In genomic region chr9:1726993-1727759, GRCh38 we compare ENCODE assay signal across 11 cellular contexts.
DNase-seq lines count a peak whose midpoint lies in the region; ATAC-seq and TF ChIP-seq lines count a peak whose summit lies in the region.
"Had no signal": no experiment of that assay in that cellular context is flagged by ENCODE, and none has a peak within 500 bp of the region (broad histone marks: within the 10 kb centered on the region; RNA-seq: fewer than 3 reads in every experiment).

No MANE protein-coding gene starts in this region.

- CTCF ChIA-PET in PC-3 (lab: Charles Lee): no interaction called here

- DNase-seq in SKM-1 treated with dmso at 0.1 percent for 144 hours (lab: John Stamatoyannopoulos, UW; ENCODE audit: unreplicated experiment) (peak; percentile 27), SKM-1 (lab: John Stamatoyannopoulos, UW; ENCODE audit: unreplicated experiment) (no peak), PC-3 (no peak), osteoblast (ENCODE audit: insufficient read length, low spot score, missing footprints) (peak; percentile 17), Peyer's patch (no peak), occipital lobe (lab: John Stamatoyannopoulos, UW) (no peak), NCI-H2081 treated with DMSO at 0.1 percent for 48 hours (lab: John Stamatoyannopoulos, UW) (no peak)
- DNase-seq: cortex of kidney; stimulated activated CD8-positive, alpha-beta memory T cell treated with anti-CD3 and anti-CD28 coated beads, Interleukin-4, amount 100 ng/mL, for 48 hours had no signal

- H3K9ac ChIP-seq in PC-3 (ENCODE audit: low read length): no peak overlapping the region

- H3K4me2 ChIP-seq in PC-3 (ENCODE audit: low read length): no peak overlapping the region
- H3K4me2 ChIP-seq in osteoblast (ENCODE audit: insufficient read depth, low read length): no peak overlapping the region

- 0 out of 2 replicates have a peak, but pooled peaks have one; percentile 23 for TF ChIP-seq CTCF in PC-3 (conservative IDR thresholded peaks at IDR 0.05; ENCODE audit: low read depth, low read length)
- no peak for TF ChIP-seq CTCF in osteoblast (IDR thresholded peaks at IDR 0.05; ENCODE audit: extremely low read depth, low read depth, low read length)
- peak in 1 of 6 experiments; percentile 9 for TF ChIP-seq CTCF in Peyer's patch (IDR thresholded peaks at IDR 0.05)

- H3K27me3 ChIP-seq in PC-3 (ENCODE audit: low read length) (peaks cover 19% of the 10 kb centered on the region; the same call in 1 of the 2 replicates), osteoblast (ENCODE audit: insufficient read depth, low read length) (no peaks in the 10 kb centered on the region), Peyer's patch (no peaks in the 10 kb centered on the region)
- H3K27me3 ChIP-seq: right atrium auricular region had no signal

- H3K36me3 ChIP-seq in PC-3 (ENCODE audit: low read depth, low read length) (no peaks in the 10 kb centered on the region), osteoblast (ENCODE audit: insufficient read depth, low read length) (no peaks in the 10 kb centered on the region), Peyer's patch (no peaks in the 10 kb centered on the region)
- H3K36me3 ChIP-seq: right atrium auricular region had no signal

- no peaks in the 10 kb centered on the region for H3K9me2 ChIP-seq in PC-3 (replicated peaks; ENCODE audit: low read length)

- H2AFZ ChIP-seq in PC-3 (ENCODE audit: low read length) (no peak overlapping the region), osteoblast (ENCODE audit: low read length) (no peak overlapping the region)

- H3K27ac ChIP-seq in PC-3 (ENCODE audit: low read length) (no peak overlapping the region), osteoblast (ENCODE audit: low read depth, low read length) (no peak overlapping the region), Peyer's patch (no peak overlapping the region)
- H3K27ac ChIP-seq: right atrium auricular region had no signal

- H3K79me2 ChIP-seq in PC-3 (ENCODE audit: low read length) (no peaks in the 10 kb centered on the region), osteoblast (ENCODE audit: insufficient read depth, low read length) (no peaks in the 10 kb centered on the region)

- POLR2A ChIA-PET in PC-3 (lab: Charles Lee; ENCODE audit: unreplicated experiment): no interaction called here

- no peaks in the 10 kb centered on the region for H3K9me3 ChIP-seq in PC-3 (ENCODE audit: low read length)
- no peaks in the 10 kb centered on the region for H3K9me3 ChIP-seq in osteoblast (ENCODE audit: low read depth, low read length)
- H3K9me3 ChIP-seq in Peyer's patch: no peaks in the 10 kb centered on the region
- H3K9me3 ChIP-seq: right atrium auricular region had no signal

- H4K20me1 ChIP-seq in PC-3 (ENCODE audit: low read length) (no peaks in the 10 kb centered on the region), osteoblast (ENCODE audit: insufficient read depth, low read length) (no peaks in the 10 kb centered on the region)

- TF ChIP-seq POLR2A in Peyer's patch (IDR thresholded peaks at IDR 0.05): no peak

- intact Hi-C loops in PC-3 (cut with micrococcal nuclease): no loop called here

- no peaks in the 10 kb centered on the region for H3F3A ChIP-seq in PC-3 (ENCODE audit: low read length, unreplicated experiment)

- H3K4me1 ChIP-seq in PC-3 (ENCODE audit: insufficient read depth, low read length) (no peaks in the 10 kb centered on the region), osteoblast (ENCODE audit: insufficient read depth, low read length) (no peaks in the 10 kb centered on the region), Peyer's patch (no peaks in the 10 kb centered on the region)
- H3K4me1 ChIP-seq: right atrium auricular region had no signal

- BruUV-seq in PC-3 (replicated peaks; lab: Mats Ljungman, UMichigan): no TSS peak

- ATAC-seq in HG02798 (IDR thresholded peaks at IDR 0.05; ENCODE audit: poor library complexity, unreplicated experiment): peak; percentile 36
- ATAC-seq in PC-3: no peak

- H3K4me3 ChIP-seq in PC-3 (ENCODE audit: low read length) (no peak overlapping the region), osteoblast (ENCODE audit: insufficient read depth, low read length) (no peak overlapping the region), Peyer's patch (no peak overlapping the region)
- H3K4me3 ChIP-seq: right atrium auricular region had no signal

Comparison
In these comparisons a context has a peak if more than half of its experiments do, and no peak if none do; other contexts are left out.
1. DNase-seq: peak in SKM-1 treated with dmso at 0.1 percent for 144 hours (single experiment) and osteoblast (single experiment); none in SKM-1 (single experiment), PC-3 (single experiment), Peyer's patch (0 of 3), occipital lobe (single experiment) and NCI-H2081 treated with DMSO at 0.1 percent for 48 hours (single experiment).